In the genomic region with DNA sequence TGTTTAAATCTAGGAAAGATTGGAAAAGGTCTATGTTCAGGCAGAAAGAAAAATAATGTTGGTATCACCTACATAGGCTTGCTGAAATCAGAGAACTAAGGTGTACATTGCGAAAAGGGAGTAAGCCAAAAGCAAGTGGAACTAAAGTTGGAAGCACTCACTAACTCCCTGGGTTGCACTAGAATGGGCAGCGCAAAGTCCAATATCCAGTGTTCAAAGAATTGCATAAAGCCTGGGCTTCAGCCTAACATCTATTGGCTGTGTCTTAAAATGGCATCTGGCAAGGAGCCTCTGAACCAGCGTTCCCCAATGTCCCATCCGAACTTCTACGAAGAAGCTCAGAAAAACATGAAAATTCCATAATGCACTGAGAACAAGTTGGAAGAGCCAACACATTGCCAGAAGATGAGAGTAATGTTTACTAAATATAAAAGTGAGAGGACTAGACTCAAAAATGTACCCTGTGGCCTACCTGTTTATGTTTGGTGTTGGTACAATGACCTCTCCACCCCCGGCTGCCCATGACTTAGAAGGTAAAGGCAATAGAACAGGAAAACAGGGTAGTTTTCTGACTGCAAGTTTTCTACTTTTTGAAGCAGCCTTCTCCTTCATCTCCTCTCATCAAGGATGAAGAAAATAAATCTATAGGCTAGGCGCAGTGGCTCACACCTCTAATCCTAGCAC, we compare ENCODE assay signal across 10 cellular contexts.
"Had no signal": no experiment of that assay in that cellular context is flagged by ENCODE, and none has a peak within 500 bp of the region (broad histone marks: within the 10 kb centered on the region; RNA-seq: fewer than 3 reads in every experiment).

No MANE protein-coding gene starts in this region.

- DNase-seq: H7, HFFc6, KBM-7 had no signal

- H3K4me3 ChIP-seq: GM23338, HAP-1 had no signal

- H3K4me1 Mint-ChIP-seq: GM23338 had no signal

- H3K27ac Mint-ChIP-seq: GM23338, HFFc6 had no signal

- H3K4me3 Mint-ChIP-seq: GM23338, HFFc6, IgD-negative memory B cell had no signal

- H3K4me2 ChIP-seq: GM23338, KMS-11 had no signal

- H3K9me3 ChIP-seq: HAP-1 had no signal

- H2AFZ ChIP-seq: GM23338 had no signal

- H3K27ac ChIP-seq: KMS-11 had no signal

- ATAC-seq: GM23338, HCT116 had no signal

- FAIRE-seq: H1, HTR-8/SVneo had no signal

- H3K4me1 ChIP-seq: HAP-1 had no signal

- H3K9ac ChIP-seq: KMS-11 had no signal

- H3K36me3 ChIP-seq: HAP-1 had no signal
